ENCODE assay signal across 25 cellular contexts in genomic region chr17:9887521-9887920, GRCh38. TPM values are rescaled to one million over a fixed set of nuclear protein-coding genes. Genes with fewer than 3 reads are reported as not detected.
"Had no signal": no experiment of that assay in that cellular context is flagged by ENCODE, and none has a peak within 500 bp of the region (broad histone marks: within the 10 kb centered on the region; RNA-seq: fewer than 3 reads in every experiment).

No MANE protein-coding gene starts in this region.

- H3K36me3 ChIP-seq: heart left ventricle, spleen, thoracic aorta, transverse colon had no signal

- ATAC-seq: esophagus mucosa; heart left ventricle; mucosa of descending colon; naive thymus-derived CD8-positive, alpha-beta T cell; sciatic nerve; stimulated activated naive B cell treated with anti-CD40 and anti-IgM and Interleukin-4, amounts not matched to agents 10 μg/mL and 1 μg/mL and 100 μg/mL, for 72 hours; stimulated activated naive CD8-positive, alpha-beta T cell treated with anti-CD3 and anti-CD28 coated beads, Interleukin-15, amount 100 ng/mL, for 72 hours had no signal

- H3K4me1 ChIP-seq: heart left ventricle, spleen, transverse colon had no signal

- H3K4me3 ChIP-seq: coronary artery, heart left ventricle, mucosa of descending colon, spleen, thoracic aorta, transverse colon had no signal

- DNase-seq: effector CD8-positive, alpha-beta T cell; hippocampal formation; mucosa of descending colon; naive thymus-derived CD8-positive, alpha-beta T cell; spleen; stimulated activated CD4-positive, alpha-beta T cell treated with anti-CD3 and anti-CD28 coated beads, Interleukin-15, amount 100 ng/mL, for 24 hours; stimulated activated CD4-positive, alpha-beta T cell treated with anti-CD3 and anti-CD28 coated beads, Interleukin-2, amount 100 ng/mL, for 24 hours; stimulated activated CD4-positive, alpha-beta T cell treated with anti-CD3 and anti-CD28 coated beads, Interleukin-4, amount 100 ng/mL, for 4 hours; stimulated activated naive B cell treated with anti-CD40 and anti-IgM and Interleukin-4, amounts not matched to agents 10 μg/mL and 1 μg/mL and 100 μg/mL, for 72 hours; stimulated activated naive CD8-positive, alpha-beta T cell treated with anti-CD3 and anti-CD28 coated beads, Interleukin-15, amount 100 ng/mL, for 72 hours; transverse colon had no signal

- H3K27me3 ChIP-seq: spleen, transverse colon had no signal

- H3K27ac ChIP-seq: coronary artery, heart left ventricle, spleen, thoracic aorta, transverse colon had no signal

RNA-seq across cellular contexts. Expression of gene RCVRN, which starts 17.6 kb away (rescaled TPM):
- total RNA-seq: dermis microvascular lymphatic vessel endothelial cell; esophagus mucosa; fibroblast of lung; glomerular endothelial cell; liver; lung microvascular endothelial cell; naive thymus-derived CD8-positive, alpha-beta T cell; osteocyte; pulmonary artery endothelial cell; skeletal muscle tissue; transverse colon; ureter had no signal
